Comparison of ENCODE assay signal across 26 cellular contexts in genomic region chr2:200689115-200689514, GRCh38.
A peak's percentile ranks its signal among the peaks of the same experiment; 100 is the strongest.
DNase-seq lines count a peak whose midpoint lies in the region; ATAC-seq and TF ChIP-seq lines count a peak whose summit lies in the region.
"Had no signal": no experiment of that assay in that cellular context is flagged by ENCODE, and none has a peak within 500 bp of the region (broad histone marks: within the 10 kb centered on the region; RNA-seq: fewer than 3 reads in every experiment).

No MANE protein-coding gene starts in this region.

- H3K36me3 ChIP-seq in BLaER1 = no peaks in the 10 kb centered on the region
- no peaks in the 10 kb centered on the region for H3K36me3 ChIP-seq in OCI-LY1 (ENCODE audit: insufficient read depth, low read length)
- H3K36me3 ChIP-seq: tibial artery, WERI-Rb-1 had no signal

- peak overlapping the region; percentile 46 for H3K4me2 ChIP-seq in BLaER1
- no peak overlapping the region for H3K4me2 ChIP-seq in OCI-LY1 (ENCODE audit: low read length)
- H3K4me2 ChIP-seq: smooth muscle cell had no signal

- no peaks in the 10 kb centered on the region for H3F3A ChIP-seq in OCI-LY1 (ENCODE audit: insufficient read depth, low read length)

- H3K4me3 ChIP-seq in BLaER1 (no peak overlapping the region), HL-60 (replicated peaks; ENCODE audit: insufficient read depth, low read length) (no peak overlapping the region), OCI-LY1 (ENCODE audit: low read depth, low read length, poor library complexity, severe bottlenecking) (no peak overlapping the region)
- H3K4me3 ChIP-seq: GM12878, smooth muscle cell, tibial artery had no signal

- no peak overlapping the region for H2AFZ ChIP-seq in OCI-LY1 (ENCODE audit: low read length)
- H2AFZ ChIP-seq: parathyroid adenoma had no signal

- ATAC-seq in HG02981 (IDR thresholded peaks at IDR 0.05; ENCODE audit: unreplicated experiment) = no peak
- ATAC-seq: GM12878, SK-N-SH treated with all-trans-retinoic acid at 6 μM for 48 hours had no signal

- peak in 1 of 2 experiments; percentile 55 for DNase-seq in HL-60 (ENCODE audit: low read depth in 1 of 2, low spot score in 1 of 2)
- peak; percentile 14 for DNase-seq in iris pigment epithelial cell (ENCODE audit: low read depth)
- DNase-seq in DMS 273 treated with DMSO at 0.1 percent for 48 hours (lab: John Stamatoyannopoulos, UW) = no peak
- no peak for DNase-seq in DMS153 treated with DMSO at 0.1 percent for 48 hours (lab: John Stamatoyannopoulos, UW; ENCODE audit: unreplicated experiment)
- DNase-seq: ACHN; activated CD4-positive, alpha-beta T cell treated with anti-CD3 and anti-CD28 coated beads, Interleukin-2, amount 10 ng/mL, durations not matched to agents 24 days and 14 days; activated naive CD4-positive, alpha-beta T cell treated with anti-CD3 and anti-CD28 coated beads, Interleukin-2, amount 10 ng/mL, durations not matched to agents 7 days and 5 days; activated T-cell treated with anti-CD3 and anti-CD28 coated beads, Interleukin-2, amount 50 U/mL, for 48 hours; amygdala; Calu3; effector CD4-positive, alpha-beta T cell; NCI-H2029 treated with DMSO at 0.1 percent for 48 hours; NCI-H226; NCI-H748 treated with DMSO at 0.1 percent for 48 hours; nephron progenitor cell; stimulated activated CD4-positive, alpha-beta T cell treated with anti-CD3 and anti-CD28 coated beads, Interleukin-1b, Interleukin-23, amount 100 ng/mL, for 48 hours; T-helper 2 cell; tibial artery; WERI-Rb-1 had no signal

- no peaks in the 10 kb centered on the region for H3K9me2 ChIP-seq in OCI-LY1 (ENCODE audit: low read depth, low read length)

- H3K9ac ChIP-seq in BLaER1 (no peak overlapping the region), OCI-LY1 (ENCODE audit: low read length) (no peak overlapping the region)
- H3K9ac ChIP-seq: parathyroid adenoma had no signal

- H3K79me2 ChIP-seq in OCI-LY1 (ENCODE audit: insufficient read depth, low read length) = no peaks in the 10 kb centered on the region
- H3K79me2 ChIP-seq: parathyroid adenoma had no signal

- H3K4me1 ChIP-seq in BLaER1 (peaks cover 41% of the 10 kb centered on the region), OCI-LY1 (ENCODE audit: insufficient read depth, low read length, severe bottlenecking) (peaks cover 21% of the 10 kb centered on the region)
- H3K4me1 ChIP-seq: parathyroid adenoma, tibial artery had no signal

- TF ChIP-seq CTCF in HL-60 (IDR thresholded peaks at IDR 0.05; ENCODE audit: insufficient read depth, low read length) = no peak
- TF ChIP-seq CTCF in OCI-LY1 (IDR thresholded peaks at IDR 0.05; ENCODE audit: low read length) = no peak

- peaks cover 16% of the 10 kb centered on the region; the same call in 1 of the 2 replicates for H3K9me3 ChIP-seq in BLaER1
- H3K9me3 ChIP-seq in OCI-LY1 (ENCODE audit: low read length) = no peaks in the 10 kb centered on the region; the same call in 1 of the 2 replicates
- H3K9me3 ChIP-seq: tibial artery had no signal

- peak overlapping the region; percentile 41 for H3K27ac ChIP-seq in BLaER1
- peak overlapping the region; percentile 56 for H3K27ac ChIP-seq in HL-60 (replicated peaks)
- peak overlapping the region; percentile 20 for H3K27ac ChIP-seq in OCI-LY1 (ENCODE audit: low read depth, low read length, poor library complexity, severe bottlenecking)
- H3K27ac ChIP-seq: parathyroid adenoma, tibial artery, WERI-Rb-1 had no signal

- H3K27me3 ChIP-seq in BLaER1 (no peaks in the 10 kb centered on the region), HL-60 (ENCODE audit: insufficient read depth, poor library complexity, severe bottlenecking) (no peaks in the 10 kb centered on the region), OCI-LY1 (ENCODE audit: insufficient read depth, low read length) (no peaks in the 10 kb centered on the region)
- H3K27me3 ChIP-seq: tibial artery had no signal

- H4K20me1 ChIP-seq in BLaER1 (no peaks in the 10 kb centered on the region), OCI-LY1 (ENCODE audit: insufficient read depth, low read length) (no peaks in the 10 kb centered on the region)
